In the genomic region with DNA sequence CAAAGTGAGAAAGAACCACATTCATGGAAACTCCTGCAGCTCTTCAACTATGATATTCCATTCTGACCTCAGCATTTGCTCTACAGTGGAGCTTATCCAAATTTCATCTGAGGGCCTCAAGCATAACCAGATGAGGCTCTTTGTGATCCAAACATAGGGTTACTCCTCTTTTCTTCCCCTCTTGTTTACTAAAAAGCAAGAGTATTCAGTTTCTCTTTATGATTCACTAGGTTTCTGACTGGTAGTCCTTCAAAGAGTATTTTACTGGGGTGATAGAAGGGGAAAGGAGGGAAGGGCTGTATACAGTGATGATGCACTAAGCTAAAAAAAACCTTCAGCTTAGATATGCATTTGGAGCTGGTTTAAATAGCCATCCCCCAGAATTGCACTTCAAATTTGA, we compare ENCODE assay signal across 1 cellular context.
TF ChIP-seq lines count a peak whose summit lies in the region.

No MANE protein-coding gene starts in this region.

TF ChIP-seq in GM23338, 12 proteins besides CTCF, POLR2A, EP300 and RAD21:
- TF ChIP-seq EZH2 (IDR thresholded peaks at IDR 0.05; ENCODE audit: low read depth, unreplicated experiment) (no peak), ZNF114 (CRISPR knock-in tag; IDR thresholded peaks at IDR 0.05) (no peak), NANOG (IDR thresholded peaks at IDR 0.05; ENCODE audit: borderline replicate concordance) (no peak)
- TF ChIP-seq, protein P1, sequence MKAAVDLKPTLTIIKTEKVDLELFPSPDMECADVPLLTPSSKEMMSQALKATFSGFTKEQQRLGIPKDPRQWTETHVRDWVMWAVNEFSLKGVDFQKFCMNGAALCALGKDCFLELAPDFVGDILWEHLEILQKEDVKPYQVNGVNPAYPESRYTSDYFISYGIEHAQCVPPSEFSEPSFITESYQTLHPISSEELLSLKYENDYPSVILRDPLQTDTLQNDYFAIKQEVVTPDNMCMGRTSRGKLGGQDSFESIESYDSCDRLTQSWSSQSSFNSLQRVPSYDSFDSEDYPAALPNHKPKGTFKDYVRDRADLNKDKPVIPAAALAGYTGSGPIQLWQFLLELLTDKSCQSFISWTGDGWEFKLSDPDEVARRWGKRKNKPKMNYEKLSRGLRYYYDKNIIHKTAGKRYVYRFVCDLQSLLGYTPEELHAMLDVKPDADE (IDR thresholded peaks at IDR 0.05): no peak
- TF ChIP-seq, protein P2, sequence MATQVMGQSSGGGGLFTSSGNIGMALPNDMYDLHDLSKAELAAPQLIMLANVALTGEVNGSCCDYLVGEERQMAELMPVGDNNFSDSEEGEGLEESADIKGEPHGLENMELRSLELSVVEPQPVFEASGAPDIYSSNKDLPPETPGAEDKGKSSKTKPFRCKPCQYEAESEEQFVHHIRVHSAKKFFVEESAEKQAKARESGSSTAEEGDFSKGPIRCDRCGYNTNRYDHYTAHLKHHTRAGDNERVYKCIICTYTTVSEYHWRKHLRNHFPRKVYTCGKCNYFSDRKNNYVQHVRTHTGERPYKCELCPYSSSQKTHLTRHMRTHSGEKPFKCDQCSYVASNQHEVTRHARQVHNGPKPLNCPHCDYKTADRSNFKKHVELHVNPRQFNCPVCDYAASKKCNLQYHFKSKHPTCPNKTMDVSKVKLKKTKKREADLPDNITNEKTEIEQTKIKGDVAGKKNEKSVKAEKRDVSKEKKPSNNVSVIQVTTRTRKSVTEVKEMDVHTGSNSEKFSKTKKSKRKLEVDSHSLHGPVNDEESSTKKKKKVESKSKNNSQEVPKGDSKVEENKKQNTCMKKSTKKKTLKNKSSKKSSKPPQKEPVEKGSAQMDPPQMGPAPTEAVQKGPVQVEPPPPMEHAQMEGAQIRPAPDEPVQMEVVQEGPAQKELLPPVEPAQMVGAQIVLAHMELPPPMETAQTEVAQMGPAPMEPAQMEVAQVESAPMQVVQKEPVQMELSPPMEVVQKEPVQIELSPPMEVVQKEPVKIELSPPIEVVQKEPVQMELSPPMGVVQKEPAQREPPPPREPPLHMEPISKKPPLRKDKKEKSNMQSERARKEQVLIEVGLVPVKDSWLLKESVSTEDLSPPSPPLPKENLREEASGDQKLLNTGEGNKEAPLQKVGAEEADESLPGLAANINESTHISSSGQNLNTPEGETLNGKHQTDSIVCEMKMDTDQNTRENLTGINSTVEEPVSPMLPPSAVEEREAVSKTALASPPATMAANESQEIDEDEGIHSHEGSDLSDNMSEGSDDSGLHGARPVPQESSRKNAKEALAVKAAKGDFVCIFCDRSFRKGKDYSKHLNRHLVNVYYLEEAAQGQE (IDR thresholded peaks at IDR 0.05; ENCODE audit: unreplicated experiment): no peak
